ENCODE assay signal across 26 cellular contexts in genomic region chr13:104943331-104943730, GRCh38.
"Had no signal": no experiment of that assay in that cellular context is flagged by ENCODE, and none has a peak within 500 bp of the region (broad histone marks: within the 10 kb centered on the region; RNA-seq: fewer than 3 reads in every experiment).

No MANE protein-coding gene starts in this region.

- H2AFZ ChIP-seq: hepatocyte had no signal

- H3K27me3 Mint-ChIP-seq: dendritic cell treated with granulocyte-macrophage colony-stimulating factor and Interleukin-4, amounts not matched to agents 40 ng/mL and 50 ng/mL, for 4 days; effector memory CD8-positive, alpha-beta T cell; naive B cell; naive thymus-derived CD8-positive, alpha-beta T cell had no signal

- H3K79me2 ChIP-seq: hepatocyte had no signal

- H3K9me3 Mint-ChIP-seq: dendritic cell treated with granulocyte-macrophage colony-stimulating factor and Interleukin-4, amounts not matched to agents 40 ng/mL and 50 ng/mL, for 4 days; endodermal cell; immature natural killer cell; mesothelial cell of epicardium; naive B cell; naive thymus-derived CD8-positive, alpha-beta T cell had no signal

- H3K36me3 ChIP-seq: colonic mucosa, esophagus muscularis mucosa, gastroesophageal sphincter, heart right ventricle, left lung, lower lobe of right lung had no signal

- H3K27ac Mint-ChIP-seq: dendritic cell treated with granulocyte-macrophage colony-stimulating factor and Interleukin-4, amounts not matched to agents 40 ng/mL and 50 ng/mL, for 4 days; effector memory CD8-positive, alpha-beta T cell; immature natural killer cell; mesothelial cell of epicardium; naive B cell; naive thymus-derived CD8-positive, alpha-beta T cell had no signal

- ATAC-seq: effector memory CD8-positive, alpha-beta T cell; foreskin keratinocyte; gastroesophageal sphincter; heart right ventricle; left colon; left lung; left ventricle myocardium superior; lower lobe of right lung; mucosa of descending colon; naive thymus-derived CD8-positive, alpha-beta T cell had no signal

- H3K9me3 ChIP-seq: colonic mucosa, esophagus muscularis mucosa, gastroesophageal sphincter, heart right ventricle, left lung, lower lobe of right lung, mucosa of descending colon had no signal

- H3K4me3 Mint-ChIP-seq: dendritic cell treated with granulocyte-macrophage colony-stimulating factor and Interleukin-4, amounts not matched to agents 40 ng/mL and 50 ng/mL, for 4 days; effector memory CD8-positive, alpha-beta T cell; endodermal cell; immature natural killer cell; mesothelial cell of epicardium; naive B cell; naive thymus-derived CD8-positive, alpha-beta T cell had no signal

- DNase-seq: colonic mucosa; cortex of kidney; effector CD8-positive, alpha-beta T cell; effector memory CD8-positive, alpha-beta T cell; endodermal cell; foreskin keratinocyte; head of caudate nucleus; heart right ventricle; hypothalamus; immature natural killer cell; islet precursor cell; kidney; kidney glomerular epithelial cell; left colon; left lung; left ventricle myocardium superior; lower lobe of right lung; mesenchymal stem cell; mucosa of descending colon; naive B cell; naive thymus-derived CD8-positive, alpha-beta T cell had no signal

- H3K4me1 Mint-ChIP-seq: endodermal cell; immature natural killer cell; naive B cell; naive thymus-derived CD8-positive, alpha-beta T cell had no signal

- H3K4me1 ChIP-seq: colonic mucosa, esophagus muscularis mucosa, foreskin keratinocyte, gastroesophageal sphincter, heart right ventricle, left lung, lower lobe of right lung had no signal

- H3K27me3 ChIP-seq: colonic mucosa, esophagus muscularis mucosa, foreskin keratinocyte, gastroesophageal sphincter, heart right ventricle, hepatocyte, left lung had no signal

- H3K4me3 ChIP-seq: colonic mucosa, esophagus muscularis mucosa, gastroesophageal sphincter, heart right ventricle, hepatocyte, left lung, lower lobe of right lung, mucosa of descending colon had no signal

- H3K27ac ChIP-seq: colonic mucosa, esophagus muscularis mucosa, foreskin keratinocyte, gastroesophageal sphincter, heart right ventricle, hepatocyte, left lung, lower lobe of right lung had no signal

- H3K36me3 Mint-ChIP-seq: mesothelial cell of epicardium; naive B cell; naive thymus-derived CD8-positive, alpha-beta T cell had no signal

- H3K4me2 ChIP-seq: hepatocyte had no signal
